ENCODE assay signal across 8 cellular contexts in the genomic region with DNA sequence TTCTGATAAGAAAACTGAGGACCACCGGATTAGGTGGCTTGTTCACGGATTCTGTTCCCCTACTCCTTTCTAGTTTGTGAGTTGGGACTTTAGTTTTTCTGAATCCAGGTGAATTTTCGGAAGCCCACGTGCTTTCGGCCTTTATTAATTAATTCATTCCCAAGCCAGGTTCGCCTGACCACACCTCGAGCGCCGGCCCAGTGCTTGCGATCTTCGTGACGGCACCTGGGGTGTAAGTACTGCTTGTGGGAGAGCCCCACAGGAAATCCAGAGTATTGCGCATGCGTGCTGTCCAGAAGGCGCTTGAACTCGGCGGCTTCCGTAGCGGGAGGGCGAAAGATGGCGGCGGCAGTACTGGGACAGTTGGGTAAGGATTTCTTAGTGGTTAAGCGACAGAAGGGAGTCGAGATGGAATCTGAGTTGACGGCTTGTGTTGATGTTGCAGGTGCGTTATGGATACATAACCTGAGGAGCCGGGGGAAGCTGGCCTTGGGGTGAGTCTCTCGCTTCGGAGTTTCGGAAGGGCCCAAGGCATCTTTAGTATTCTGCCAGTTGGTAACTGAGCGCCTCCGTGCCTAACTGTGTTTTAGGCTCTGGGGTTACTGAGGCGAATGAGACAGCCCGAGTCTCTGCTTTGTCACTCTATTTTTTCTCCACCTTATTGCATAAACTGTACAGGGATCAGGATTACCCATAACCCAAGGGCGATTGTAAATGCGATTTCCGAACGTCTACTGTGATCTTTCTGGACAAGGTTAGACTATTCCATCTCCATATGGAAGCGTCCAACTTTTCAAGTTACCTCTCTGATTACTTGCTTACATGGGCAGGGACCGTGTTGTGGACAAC. TPM values are rescaled to one million over a fixed set of nuclear protein-coding genes. Genes with fewer than 3 reads are reported as not detected.
DNase-seq lines count a peak whose midpoint lies in the region; ATAC-seq lines count a peak whose summit lies in the region.

TSS of gene MRPL22 (plus strand) at position 302 of the 849 bp plus-strand sequence. CDS start at position 340, 38 bp downstream.

- DNase-seq in C1 segment of cervical spinal cord (lab: John Stamatoyannopoulos, UW) (peak; percentile 67 to 93 (median 88)), NCI-H748 treated with DMSO at 0.1 percent for 48 hours (lab: John Stamatoyannopoulos, UW) (peak; percentile 85), dermis blood vessel endothelial cell (peak; percentile 98), left lobe of liver (ENCODE audit: low spot score) (peak; percentile 95)
- DNase-seq in activated CD4-positive, alpha-beta T cell treated with anti-CD3 and anti-CD28 coated beads, Interleukin-2, amount 50 U/mL, for 24 hours (ENCODE audit: low read depth in 1 of 2, low spot score in 1 of 2), result peak; percentile 91 to 95
- DNase-seq in stimulated activated CD4-positive, alpha-beta T cell treated with anti-CD3 and anti-CD28 coated beads, Interleukin-2, amount 100 ng/mL, for 24 hours, result peak; percentile 94 to 95

- ATAC-seq in GM19351 (IDR thresholded peaks at IDR 0.05; ENCODE audit: unreplicated experiment) (peak; percentile 48), HG03521 (IDR thresholded peaks at IDR 0.05; ENCODE audit: unreplicated experiment) (peak; percentile 37), left lobe of liver (peak; percentile 70)

RNA-seq across cellular contexts. Expression of gene MRPL22, which starts in this region (rescaled TPM):
- total RNA-seq in dermis blood vessel endothelial cell (24.0 and 35.6 TPM in 2 replicates), left lobe of liver (23.0 TPM)

Comparison
In these comparisons a context has a peak if more than half of its experiments do, and no peak if none do; other contexts are left out.
1. Peak in every context shown above with its lines: DNase-seq and ATAC-seq.